In the genomic region with DNA sequence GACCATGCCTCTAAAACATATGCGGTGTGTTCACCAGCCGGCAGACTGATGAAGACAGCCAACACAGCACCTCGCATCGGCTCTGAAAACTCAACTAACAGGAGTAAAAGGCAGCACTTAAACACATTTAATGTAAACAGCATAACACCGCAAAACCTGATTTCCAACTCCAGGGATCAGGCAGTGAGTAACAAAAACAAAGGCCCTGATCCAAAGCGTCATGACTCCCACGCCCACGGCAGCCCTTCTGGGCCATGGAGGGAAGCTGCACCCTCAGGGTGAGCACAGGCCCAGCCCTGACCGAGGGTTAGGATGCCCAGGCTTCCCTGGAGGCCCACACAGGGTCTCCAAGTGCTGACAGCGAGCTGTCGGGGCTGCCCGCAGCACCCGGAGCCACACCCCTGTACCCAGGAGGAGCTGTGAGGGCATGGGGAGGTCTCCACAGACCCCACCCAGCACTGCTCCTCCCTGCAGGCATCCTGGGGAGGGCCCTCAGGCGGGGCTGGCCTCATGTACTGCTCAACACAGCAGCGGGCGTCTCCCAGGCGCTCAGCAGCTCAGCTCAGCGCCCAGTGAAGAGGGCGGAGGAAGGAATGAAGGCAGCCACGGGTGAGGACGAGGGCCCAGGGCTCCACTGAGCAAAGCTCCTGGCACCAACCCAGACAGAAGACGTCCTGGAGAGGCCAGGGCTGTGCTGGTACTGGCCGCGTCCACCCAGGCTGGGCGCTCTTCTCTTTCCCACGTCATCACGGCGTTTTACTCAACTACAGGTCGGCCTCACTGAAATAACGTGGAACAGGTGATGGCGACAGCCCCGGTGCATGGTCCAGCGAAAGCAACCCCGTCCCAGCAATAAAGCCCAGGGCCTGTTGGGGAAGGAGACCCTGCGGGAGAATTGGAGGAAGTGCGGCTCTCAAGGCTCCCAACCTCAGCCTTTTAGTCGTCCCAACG, we compare ENCODE assay signal across 8 cellular contexts. TPM values are rescaled to one million over a fixed set of nuclear protein-coding genes. Genes with fewer than 3 reads are reported as not detected.
DNase-seq lines count a peak whose midpoint lies in the region; ATAC-seq and TF ChIP-seq lines count a peak whose summit lies in the region.

No MANE protein-coding gene starts in this region.

- no peaks in the 10 kb centered on the region for H3K9me3 ChIP-seq in right atrium auricular region

- H3K27ac ChIP-seq in right atrium auricular region, result peak overlapping the region; percentile 37 to 64

- peaks cover 0 to 16% of the 10 kb centered on the region in 2 donors for H3K4me1 ChIP-seq in right atrium auricular region

- H3K4me3 Mint-ChIP-seq in HFFc6, result peak overlapping the region; percentile 31
- H3K4me3 Mint-ChIP-seq in activated naive CD8-positive, alpha-beta T cell treated with anti-CD3 and anti-CD28 coated beads, Interleukin-2, amount 10 ng/mL, durations not matched to agents 7 days and 5 days, result no peak overlapping the region

- no peak for ATAC-seq in activated naive CD8-positive, alpha-beta T cell treated with anti-CD3 and anti-CD28 coated beads, Interleukin-2, amount 10 ng/mL, durations not matched to agents 7 days and 5 days (ENCODE audit: low read depth)
- peak; percentile 62 for ATAC-seq in stimulated activated naive CD8-positive, alpha-beta T cell treated with anti-CD3 and anti-CD28 coated beads, Interleukin-15, Interleukin-2, amounts not matched to agents 100 U/mL and 50 U/mL, for 24 hours
- ATAC-seq in GM21423 (IDR thresholded peaks at IDR 0.05; ENCODE audit: unreplicated experiment) (no peak), GM21367 (IDR thresholded peaks at IDR 0.05; ENCODE audit: unreplicated experiment) (no peak)

- POLR2A ChIA-PET in activated naive CD8-positive, alpha-beta T cell treated with anti-CD3 and anti-CD28 coated beads, Interleukin-2, amount 10 ng/mL, durations not matched to agents 7 days and 5 days (lab: Charles Lee), result no interaction called here
- POLR2A ChIA-PET in HEK293T (lab: Yijun Ruan, JAX), result no interaction called here

- peaks cover 21% of the 10 kb centered on the region for H3K36me3 Mint-ChIP-seq in HFFc6 (ENCODE audit: low read depth)
- peaks cover 5% of the 10 kb centered on the region for H3K36me3 Mint-ChIP-seq in activated naive CD8-positive, alpha-beta T cell treated with anti-CD3 and anti-CD28 coated beads, Interleukin-2, amount 10 ng/mL, durations not matched to agents 7 days and 5 days

- no peaks in the 10 kb centered on the region for H3K27me3 ChIP-seq in right atrium auricular region

- DNase-seq in HFFc6, result peak; percentile 63
- peak; percentile 25 for DNase-seq in activated naive CD8-positive, alpha-beta T cell treated with anti-CD3 and anti-CD28 coated beads, Interleukin-2, amount 10 ng/mL, durations not matched to agents 7 days and 5 days
- DNase-seq in right atrium auricular region (ENCODE audit: low spot score), result peak; percentile 68
- peak; percentile 34 for DNase-seq in stimulated activated naive CD8-positive, alpha-beta T cell treated with anti-CD3 and anti-CD28 coated beads, Interleukin-15, Interleukin-2, amounts not matched to agents 100 U/mL and 50 U/mL, for 24 hours
- DNase-seq in stimulated activated CD4-positive, alpha-beta T cell treated with anti-CD3 and anti-CD28 coated beads, Interleukin-15, amount 100 ng/mL, for 24 hours, result no peak
- no peak for DNase-seq in HEK293T (ENCODE audit: extremely low spot score)

- no peak overlapping the region for H3K4me3 ChIP-seq in right atrium auricular region

- CTCF ChIA-PET in HEK293T (lab: Yijun Ruan, JAX), result no interaction called here

- H3K27me3 Mint-ChIP-seq in HFFc6 (ENCODE audit: insufficient read depth), result peaks cover 5% of the 10 kb centered on the region
- H3K27me3 Mint-ChIP-seq in activated naive CD8-positive, alpha-beta T cell treated with anti-CD3 and anti-CD28 coated beads, Interleukin-2, amount 10 ng/mL, durations not matched to agents 7 days and 5 days, result no peaks in the 10 kb centered on the region

- no peak for TF ChIP-seq CTCF in HFFc6 (IDR thresholded peaks at IDR 0.05)
- no peak for TF ChIP-seq CTCF in right atrium auricular region (IDR thresholded peaks at IDR 0.05)

- peaks cover 19% of the 10 kb centered on the region for H3K4me1 Mint-ChIP-seq in HFFc6 (ENCODE audit: low read depth)
- peaks cover 7% of the 10 kb centered on the region for H3K4me1 Mint-ChIP-seq in activated naive CD8-positive, alpha-beta T cell treated with anti-CD3 and anti-CD28 coated beads, Interleukin-2, amount 10 ng/mL, durations not matched to agents 7 days and 5 days

- H3K9me3 Mint-ChIP-seq in HFFc6, result peaks cover 9% of the 10 kb centered on the region; the same call in 1 of the 2 replicates
- no peaks in the 10 kb centered on the region for H3K9me3 Mint-ChIP-seq in activated naive CD8-positive, alpha-beta T cell treated with anti-CD3 and anti-CD28 coated beads, Interleukin-2, amount 10 ng/mL, durations not matched to agents 7 days and 5 days

- peak overlapping the region; percentile 89 for H3K27ac Mint-ChIP-seq in HFFc6
- no peak overlapping the region for H3K27ac Mint-ChIP-seq in activated naive CD8-positive, alpha-beta T cell treated with anti-CD3 and anti-CD28 coated beads, Interleukin-2, amount 10 ng/mL, durations not matched to agents 7 days and 5 days

- no peaks in the 10 kb centered on the region for H3K36me3 ChIP-seq in right atrium auricular region

TF ChIP-seq in HEK293T, 16 proteins besides CTCF, POLR2A, EP300 and RAD21:
- TF ChIP-seq TARDBP (IDR thresholded peaks at IDR 0.05) (no peak), NFRKB (IDR thresholded peaks at IDR 0.05) (no peak), L3MBTL2 (conservative IDR thresholded peaks at IDR 0.05) (no peak), LEF1 (IDR thresholded peaks at IDR 0.05; ENCODE audit: borderline replicate concordance) (no peak), SP1 (IDR thresholded peaks at IDR 0.05) (no peak), FOXK2 (IDR thresholded peaks at IDR 0.05) (no peak), SUZ12 (IDR thresholded peaks at IDR 0.05) (no peak), ZNF384 (IDR thresholded peaks at IDR 0.05) (no peak), ELF4 (IDR thresholded peaks at IDR 0.05) (no peak)
- TF ChIP-seq, protein P1, sequence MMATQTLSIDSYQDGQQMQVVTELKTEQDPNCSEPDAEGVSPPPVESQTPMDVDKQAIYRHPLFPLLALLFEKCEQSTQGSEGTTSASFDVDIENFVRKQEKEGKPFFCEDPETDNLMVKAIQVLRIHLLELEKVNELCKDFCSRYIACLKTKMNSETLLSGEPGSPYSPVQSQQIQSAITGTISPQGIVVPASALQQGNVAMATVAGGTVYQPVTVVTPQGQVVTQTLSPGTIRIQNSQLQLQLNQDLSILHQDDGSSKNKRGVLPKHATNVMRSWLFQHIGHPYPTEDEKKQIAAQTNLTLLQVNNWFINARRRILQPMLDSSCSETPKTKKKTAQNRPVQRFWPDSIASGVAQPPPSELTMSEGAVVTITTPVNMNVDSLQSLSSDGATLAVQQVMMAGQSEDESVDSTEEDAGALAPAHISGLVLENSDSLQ (IDR thresholded peaks at IDR 0.05), result no peak

RNA-seq across cellular contexts. Expression of gene RASA3, which starts 53.6 kb away (rescaled TPM):
- 10 to 100 TPM; 31.6 to 37.6 (median 33.1) TPM for total RNA-seq in HFFc6 (2021; fragmentation: NEBNext Ultra II Directional; extraction: Animal tissue kit (Norgen Biotek cat#: 25700))
- total RNA-seq in activated naive CD8-positive, alpha-beta T cell treated with anti-CD3 and anti-CD28 coated beads, Interleukin-2, amount 10 ng/mL, durations not matched to agents 7 days and 5 days, result 10 to 100 TPM; 65.6 to 73.9 TPM
- 10 to 100 TPM; 10.2 to 13.2 TPM for total RNA-seq in right atrium auricular region

Comparison
In these comparisons a context has a peak if more than half of its experiments do, and no peak if none do; other contexts are left out.
1. DNase-seq: peak in HFFc6 (single experiment), activated naive CD8-positive, alpha-beta T cell treated with anti-CD3 and anti-CD28 coated beads, Interleukin-2, amount 10 ng/mL, durations not matched to agents 7 days and 5 days (single experiment), right atrium auricular region (single experiment) and stimulated activated naive CD8-positive, alpha-beta T cell treated with anti-CD3 and anti-CD28 coated beads, Interleukin-15, Interleukin-2, amounts not matched to agents 100 U/mL and 50 U/mL, for 24 hours (single experiment); none in stimulated activated CD4-positive, alpha-beta T cell treated with anti-CD3 and anti-CD28 coated beads, Interleukin-15, amount 100 ng/mL, for 24 hours (single experiment) and HEK293T (single experiment).